Comparison of ENCODE assay signal across 18 cellular contexts in the genomic region with DNA sequence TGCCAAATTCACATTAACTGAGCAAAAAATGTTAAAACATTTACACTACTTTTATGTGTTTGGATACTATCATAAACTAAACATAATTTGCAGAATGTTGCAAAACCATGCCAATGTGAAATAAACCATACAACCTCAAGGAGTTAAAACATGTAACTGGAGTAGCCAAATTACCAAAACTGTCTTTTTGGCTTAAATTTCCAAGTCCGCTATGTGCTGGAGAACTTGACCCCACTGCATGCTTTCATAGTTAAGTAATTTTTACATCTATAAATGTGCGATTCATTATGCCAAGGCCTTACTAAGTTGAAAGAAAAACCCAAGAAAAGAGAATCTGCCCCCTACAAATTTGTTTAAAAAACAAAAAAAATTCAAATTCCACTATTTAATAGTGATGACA. TPM values are rescaled to one million over a fixed set of nuclear protein-coding genes. Genes with fewer than 3 reads are reported as not detected.
DNase-seq lines count a peak whose midpoint lies in the region; ATAC-seq and TF ChIP-seq lines count a peak whose summit lies in the region.
"Had no signal": no experiment of that assay in that cellular context is flagged by ENCODE, and none has a peak within 500 bp of the region (broad histone marks: within the 10 kb centered on the region; RNA-seq: fewer than 3 reads in every experiment).

No MANE protein-coding gene starts in this region.

- DNase-seq in CD4-positive, alpha-beta T cell = no peak
- no peak for DNase-seq in ascending aorta (ENCODE audit: low spot score in 2 of 2)
- DNase-seq in fibroblast of the conjunctiva (ENCODE audit: low read depth) = peak; percentile 56
- DNase-seq in suprapubic skin (ENCODE audit: low spot score in 2 of 2) = no peak
- DNase-seq in left lobe of liver (ENCODE audit: low spot score) = no peak
- DNase-seq in amniotic stem cell (lab: John Stamatoyannopoulos, UW) = no peak
- no peak for DNase-seq in globus pallidus (ENCODE audit: low spot score)
- DNase-seq: activated CD4-positive, alpha-beta T cell treated with anti-CD3 and anti-CD28 coated beads for 4 hours; activated naive CD8-positive, alpha-beta T cell treated with anti-CD3 and anti-CD28 coated beads, Interleukin-2, amount 50 U/mL, for 24 hours; COR-L47; dermis blood vessel endothelial cell; glutamatergic neuron; natural killer cell; NCI-H146; NCI-H526; Peyer's patch; substantia nigra had no signal

- H3K27me3 ChIP-seq in CD4-positive, alpha-beta T cell (ENCODE audit: control insufficient read depth, insufficient read depth, low read length) = no peaks in the 10 kb centered on the region
- no peaks in the 10 kb centered on the region for H3K27me3 ChIP-seq in ascending aorta
- no peaks in the 10 kb centered on the region for H3K27me3 ChIP-seq in suprapubic skin
- H3K27me3 ChIP-seq: Peyer's patch had no signal

- H3K27me3 Mint-ChIP-seq in CD4-positive, alpha-beta T cell = no peaks in the 10 kb centered on the region
- H3K27me3 Mint-ChIP-seq: activated naive CD8-positive, alpha-beta T cell treated with anti-CD3 and anti-CD28 coated beads, Interleukin-2, amount 50 U/mL, for 24 hours had no signal

- H3K9me3 ChIP-seq in CD4-positive, alpha-beta T cell (ENCODE audit: control insufficient read depth, low read length) = no peaks in the 10 kb centered on the region
- H3K9me3 ChIP-seq in ascending aorta (no peaks in the 10 kb centered on the region), suprapubic skin (no peaks in the 10 kb centered on the region)
- H3K9me3 ChIP-seq: Peyer's patch had no signal

- peak overlapping the region; percentile 98 for H3K27ac Mint-ChIP-seq in CD4-positive, alpha-beta T cell
- H3K27ac Mint-ChIP-seq: activated naive CD8-positive, alpha-beta T cell treated with anti-CD3 and anti-CD28 coated beads, Interleukin-2, amount 50 U/mL, for 24 hours; natural killer cell; T-helper 1 cell treated with Interleukin-12 subunit alpha and Interleukin-12 subunit beta and Interleukin-4 antibody, amounts not matched to agents 30 μg/mL and 1 μg/mL, for 36 hours had no signal

- peaks cover 72% of the 10 kb centered on the region for H3K36me3 Mint-ChIP-seq in CD4-positive, alpha-beta T cell (ENCODE audit: low read depth)

- peaks cover 54% of the 10 kb centered on the region for H3K4me1 Mint-ChIP-seq in CD4-positive, alpha-beta T cell (ENCODE audit: low read depth)

- no peak for ATAC-seq in CD4-positive, alpha-beta T cell (ENCODE audit: poor library complexity)
- no peak for ATAC-seq in left lobe of liver
- ATAC-seq: activated naive CD8-positive, alpha-beta T cell treated with anti-CD3 and anti-CD28 coated beads, Interleukin-2, amount 50 U/mL, for 24 hours; natural killer cell had no signal

- H3K4me1 ChIP-seq in ascending aorta (peaks cover 5 to 48% of the 10 kb centered on the region in 2 donors), suprapubic skin (peaks cover 12% of the 10 kb centered on the region)

- 64% methylated on average over 2 of the region's 2 CpGs for WGBS in suprapubic skin

- no peak overlapping the region for H3K4me3 Mint-ChIP-seq in CD4-positive, alpha-beta T cell
- H3K4me3 Mint-ChIP-seq: activated naive CD8-positive, alpha-beta T cell treated with anti-CD3 and anti-CD28 coated beads, Interleukin-2, amount 50 U/mL, for 24 hours; natural killer cell; T-helper 1 cell treated with Interleukin-12 subunit alpha and Interleukin-12 subunit beta and Interleukin-4 antibody, amounts not matched to agents 30 μg/mL and 1 μg/mL, for 36 hours had no signal

- intact Hi-C loops in CD4-positive, alpha-beta T cell (cut with DNase I, micrococcal nuclease) = no loop called here
- intact Hi-C loops in ascending aorta (cut with DNase I) = no loop called here

- peaks cover 7 to 19% of the 10 kb centered on the region in 2 donors for H3K36me3 ChIP-seq in ascending aorta
- peaks cover 41% of the 10 kb centered on the region for H3K36me3 ChIP-seq in suprapubic skin

- POLR2A ChIA-PET in CD4-positive, alpha-beta T cell (lab: Charles Lee) = interaction anchor here (0.8 to 1.0 kb wide), 2 partner anchors 13 to 14 kb away, joined by 3 to 4 read pairs; no protein-coding TSS in a partner anchor

- no peak overlapping the region for H3K4me3 ChIP-seq in ascending aorta
- H3K4me3 ChIP-seq in suprapubic skin = no peak overlapping the region
- H3K4me3 ChIP-seq: Peyer's patch had no signal

- no peak for TF ChIP-seq POLR2A in suprapubic skin (IDR thresholded peaks at IDR 0.05)

- CTCF ChIA-PET in CD4-positive, alpha-beta T cell (lab: Charles Lee) = interaction anchor here (2.6 to 4.8 kb wide), 2 partner anchors 14 kb away, joined by 13 to 41 read pairs; no protein-coding TSS in a partner anchor

- no peak overlapping the region for H3K27ac ChIP-seq in CD4-positive, alpha-beta T cell (ENCODE audit: low read depth, low read length)
- H3K27ac ChIP-seq in ascending aorta (peak overlapping the region; percentile 80 to 82), suprapubic skin (peak overlapping the region; percentile 56)

- TF ChIP-seq EP300 in suprapubic skin (IDR thresholded peaks at IDR 0.05) = no peak

- no peaks in the 10 kb centered on the region for H3K9me3 Mint-ChIP-seq in CD4-positive, alpha-beta T cell
- H3K9me3 Mint-ChIP-seq: activated naive CD8-positive, alpha-beta T cell treated with anti-CD3 and anti-CD28 coated beads, Interleukin-2, amount 50 U/mL, for 24 hours; natural killer cell; T-helper 1 cell treated with Interleukin-12 subunit alpha and Interleukin-12 subunit beta and Interleukin-4 antibody, amounts not matched to agents 30 μg/mL and 1 μg/mL, for 36 hours had no signal

- TF ChIP-seq CTCF in CD4-positive, alpha-beta T cell (IDR thresholded peaks at IDR 0.05) = no peak
- TF ChIP-seq CTCF in ascending aorta (IDR thresholded peaks at IDR 0.05) = no peak
- no peak for TF ChIP-seq CTCF in suprapubic skin (IDR thresholded peaks at IDR 0.05)

RNA-seq across cellular contexts. Expression of gene BRD7, which starts 28.2 kb away (rescaled TPM):
- total RNA-seq in CD4-positive, alpha-beta T cell = 100 to 1,000 TPM in 1 of 2 experiments, 10 to 100 TPM in 1; 95.4 to 103 TPM
- total RNA-seq in ascending aorta (17.7 TPM), suprapubic skin (10 to 100 TPM; 53.1 to 62.0 (median 56.2) TPM), left lobe of liver (17.9 TPM)
